8 cellular contexts compared by ENCODE assay signal in the genomic region with DNA sequence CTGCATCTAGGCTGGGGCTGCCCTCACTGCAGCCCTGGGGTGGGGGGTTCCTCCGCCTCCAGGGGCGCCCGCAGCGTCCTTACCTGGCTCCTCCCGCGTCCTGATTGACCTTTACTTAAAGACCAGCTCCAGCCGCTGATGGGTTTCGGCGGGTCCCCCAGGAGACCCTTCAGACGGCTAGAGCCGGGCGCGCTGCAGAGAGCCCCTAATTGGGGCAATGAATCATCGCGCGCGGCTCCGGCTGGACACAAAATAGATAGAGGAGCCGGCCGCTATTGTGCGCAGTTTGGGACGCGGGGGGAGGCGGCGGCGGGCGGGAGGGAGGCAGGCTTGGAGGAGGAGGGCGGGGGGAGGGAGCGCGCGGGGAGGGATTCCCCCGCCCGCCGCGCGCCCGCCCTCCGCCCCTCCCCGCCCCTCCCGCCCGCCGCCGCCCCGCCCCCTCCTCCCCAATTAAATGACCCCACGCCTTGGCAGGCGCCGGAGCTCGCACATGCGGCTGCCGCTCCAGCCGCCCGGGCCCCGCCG. TPM values are rescaled to one million over a fixed set of nuclear protein-coding genes. Genes with fewer than 3 reads are reported as not detected.
DNase-seq lines count a peak whose midpoint lies in the region; ATAC-seq and TF ChIP-seq lines count a peak whose summit lies in the region.

No MANE protein-coding gene starts in this region.

- H3K4me1 Mint-ChIP-seq in type B pancreatic cell (ENCODE audit: unreplicated experiment) = peaks cover 50% of the 10 kb centered on the region

- DNase-seq in AG04450 (ENCODE audit: low read depth, low spot score) (no peak), GM23248 (peak; percentile 83), astrocyte of the hippocampus (ENCODE audit: low read depth, low spot score) (peak; percentile 54), left kidney (ENCODE audit: low read depth, low spot score) (peak; percentile 84), type B pancreatic cell (ENCODE audit: extremely low spot score, unreplicated experiment) (no peak), occipital lobe (lab: John Stamatoyannopoulos, UW) (no peak)

- H3K9ac ChIP-seq in GM23248 = no peak overlapping the region; the same call in 1 of the 2 replicates

- in situ Hi-C loops in GM23248 (cut with MboI) = no loop called here

- no peak for ATAC-seq in GM19467 (IDR thresholded peaks at IDR 0.05; ENCODE audit: unreplicated experiment)
- ATAC-seq in HG03520 (IDR thresholded peaks at IDR 0.05; ENCODE audit: unreplicated experiment) = no peak

- no peak overlapping the region for H3K27ac Mint-ChIP-seq in type B pancreatic cell

- H3K36me3 ChIP-seq in GM23248 (ENCODE audit: low read depth) = no peaks in the 10 kb centered on the region

- no peaks in the 10 kb centered on the region for H3K9me2 ChIP-seq in GM23248 (ENCODE audit: insufficient read depth)

- H3K79me2 ChIP-seq in GM23248 (ENCODE audit: insufficient read depth) = peaks cover 38% of the 10 kb centered on the region

- no peaks in the 10 kb centered on the region for H4K20me1 ChIP-seq in GM23248 (ENCODE audit: insufficient read depth)

- peaks cover 27% of the 10 kb centered on the region for H3F3A ChIP-seq in GM23248 (ENCODE audit: insufficient read depth)

- CTCF ChIA-PET in AG04450 (lab: Charles Lee) = no interaction called here

- peaks cover 9% of the 10 kb centered on the region for H3K36me3 Mint-ChIP-seq in type B pancreatic cell

- TF ChIP-seq CTCF in AG04450 (IDR thresholded peaks at IDR 0.05; ENCODE audit: low read depth, low read length) (no peak), type B pancreatic cell (conservative IDR thresholded peaks at IDR 0.05) (no peak)

- H3K27me3 Mint-ChIP-seq in type B pancreatic cell = peaks cover 27% of the 10 kb centered on the region

- H3K4me2 ChIP-seq in GM23248 (ENCODE audit: unreplicated experiment) = no peak overlapping the region

- POLR2A ChIA-PET in AG04450 (lab: Yijun Ruan, JAX) = interaction anchor here (0.5 to 1.0 kb wide), 2 partner anchors 31 to 66 kb away, joined by 3 read pairs; no protein-coding TSS in a partner anchor

- peaks cover 10% of the 10 kb centered on the region for H3K4me1 ChIP-seq in GM23248 (ENCODE audit: insufficient read depth)

- no peaks in the 10 kb centered on the region for H3K9me3 Mint-ChIP-seq in type B pancreatic cell

- WGBS in GM23248 (ENCODE audit: low coverage in 1 of 2, low lambda C conversion rate in 2 of 2, missing lambda C conversion rate in 2 of 2), 2 experiments = 8 to 9% methylated on average over 11 to 29 of the region's 54 CpGs

- H3K4me3 ChIP-seq in AG04450 (ENCODE audit: low read depth, low read length) (peak overlapping the region; percentile 38), GM23248 (peak overlapping the region; percentile 33; the same call in 1 of the 2 replicates)

- H3K27ac ChIP-seq in AG04450 (ENCODE audit: low read depth, low read length) = no peak overlapping the region
- H3K27ac ChIP-seq in GM23248 = no peak overlapping the region

- no peaks in the 10 kb centered on the region for H3K27me3 ChIP-seq in AG04450 (ENCODE audit: control insufficient read depth, insufficient read depth, low read length)
- H3K27me3 ChIP-seq in GM23248 (replicated peaks; ENCODE audit: insufficient read depth) = no peaks in the 10 kb centered on the region

- H3K4me3 Mint-ChIP-seq in type B pancreatic cell = peak overlapping the region; percentile 82

- H2AFZ ChIP-seq in GM23248 = no peak overlapping the region

- H3K9me3 ChIP-seq in AG04450 (ENCODE audit: control insufficient read depth, insufficient read depth, low read length) = peaks cover 13% of the 10 kb centered on the region; the same call in 1 of the 2 replicates
- no peaks in the 10 kb centered on the region for H3K9me3 ChIP-seq in GM23248 (ENCODE audit: low read depth)

RNA-seq across cellular contexts. Expression of a gene that starts 56.5 kb away (rescaled TPM):
- 0.31 and 0.41 TPM in 2 replicates for polyA plus RNA-seq in AG04450 (2011; rRNA removed)
- polyA minus RNA-seq in AG04450 (2011; rRNA and poly(A)+ RNA removed) = not detected in 2 replicates
- not detected in 2 replicates for total RNA-seq in GM23248 (2014; rRNA removed; shearing (Covaris generic))
- polyA plus RNA-seq in GM23248 (2016; fragmentation: Nextera tagmentation; extraction: Ambion mirVana) = not detected in 2 replicates
- 1.3 and 4.9 TPM in 2 replicates for total RNA-seq in type B pancreatic cell (ENCODE audit: low replicate concordance)
- total RNA-seq in occipital lobe = not detected

Comparison
In these comparisons a context has a peak if more than half of its experiments do, and no peak if none do; other contexts are left out.
1. DNase-seq: peak in GM23248 (single experiment), astrocyte of the hippocampus (single experiment) and left kidney (single experiment); none in AG04450 (single experiment), type B pancreatic cell (single experiment) and occipital lobe (single experiment).